In genomic region chr10:21097926-21098355, GRCh38 we compare ENCODE assay signal across 16 cellular contexts.
A peak's percentile ranks its signal among the peaks of the same experiment; 100 is the strongest.
DNase-seq lines count a peak whose midpoint lies in the region; ATAC-seq and TF ChIP-seq lines count a peak whose summit lies in the region.
"Had no signal": no experiment of that assay in that cellular context is flagged by ENCODE, and none has a peak within 500 bp of the region (broad histone marks: within the 10 kb centered on the region; RNA-seq: fewer than 3 reads in every experiment).

No MANE protein-coding gene starts in this region.

- H3K27me3 ChIP-seq in SJSA1 (replicated peaks) (no peaks in the 10 kb centered on the region), neural progenitor cell (no peaks in the 10 kb centered on the region), osteoblast (ENCODE audit: insufficient read depth, low read length) (no peaks in the 10 kb centered on the region)
- H3K27me3 ChIP-seq: BLaER1 had no signal

- no peak overlapping the region for H3K9ac ChIP-seq in neural progenitor cell
- H3K9ac ChIP-seq: BLaER1 had no signal

- TF ChIP-seq CTCF in chondrocyte (IDR thresholded peaks at IDR 0.05) (no peak), neural progenitor cell (IDR thresholded peaks at IDR 0.05) (no peak), osteoblast (IDR thresholded peaks at IDR 0.05; ENCODE audit: extremely low read depth, low read depth, low read length) (no peak)

- H3K4me3 ChIP-seq in SJSA1 = no peak overlapping the region
- no peak overlapping the region for H3K4me3 ChIP-seq in neural progenitor cell
- no peak overlapping the region for H3K4me3 ChIP-seq in osteoblast (ENCODE audit: insufficient read depth, low read length)
- H3K4me3 ChIP-seq: BLaER1, HAP-1 had no signal

- peak; percentile 7 for DNase-seq in H4 (ENCODE audit: low spot score)
- DNase-seq in SJSA1 (ENCODE audit: low read depth in 1 of 2, low spot score in 2 of 2) = no peak
- DNase-seq in chondrocyte (ENCODE audit: low spot score) = no peak
- no peak for DNase-seq in neural progenitor cell (ENCODE audit: low spot score)
- DNase-seq in NCI-H446 treated with DMSO at 0.1 percent for 48 hours (lab: John Stamatoyannopoulos, UW) = no peak
- no peak for DNase-seq in osteoblast (ENCODE audit: insufficient read length, low spot score, missing footprints)
- DNase-seq: DMS153, NCI-H1436 treated with DMSO at 0.1 percent for 48 hours, NCI-H2081 treated with DMSO at 0.1 percent for 48 hours, NCI-H345, NCI-H748 treated with DMSO at 0.1 percent for 48 hours, SIG-M5, SW 1271 had no signal

- no peak overlapping the region for H3K4me3 Mint-ChIP-seq in chondrocyte (ENCODE audit: unreplicated experiment)
- H3K4me3 Mint-ChIP-seq in neural progenitor cell = no peak overlapping the region

- H3K4me1 Mint-ChIP-seq in chondrocyte (ENCODE audit: low read depth) = peaks cover 19% of the 10 kb centered on the region
- peaks cover 64% of the 10 kb centered on the region for H3K4me1 Mint-ChIP-seq in neural progenitor cell

- H3K27me3 Mint-ChIP-seq in chondrocyte (ENCODE audit: low read depth) (no peaks in the 10 kb centered on the region), neural progenitor cell (ENCODE audit: insufficient read depth, low read depth) (no peaks in the 10 kb centered on the region)

- H3F3A ChIP-seq in neural progenitor cell (ENCODE audit: low read depth) = peaks cover 26% of the 10 kb centered on the region

- H3K36me3 Mint-ChIP-seq in chondrocyte (ENCODE audit: low read depth) = no peaks in the 10 kb centered on the region
- peaks cover 15% of the 10 kb centered on the region for H3K36me3 Mint-ChIP-seq in neural progenitor cell

- H3K27ac ChIP-seq in SJSA1 = peak overlapping the region; percentile 80
- no peak overlapping the region for H3K27ac ChIP-seq in neural progenitor cell
- H3K27ac ChIP-seq in osteoblast (ENCODE audit: low read depth, low read length) = no peak overlapping the region
- H3K27ac ChIP-seq: BLaER1 had no signal

- H3K79me2 ChIP-seq in neural progenitor cell (ENCODE audit: low read depth) (peaks cover 47% of the 10 kb centered on the region), osteoblast (ENCODE audit: insufficient read depth, low read length) (no peaks in the 10 kb centered on the region)

- H3K4me1 ChIP-seq in SJSA1 (replicated peaks) (peaks cover 19% of the 10 kb centered on the region), neural progenitor cell (peaks cover 28% of the 10 kb centered on the region), osteoblast (ENCODE audit: insufficient read depth, low read length) (no peaks in the 10 kb centered on the region)
- H3K4me1 ChIP-seq: HAP-1 had no signal

- no peak overlapping the region for H2AFZ ChIP-seq in neural progenitor cell (replicated peaks)
- H2AFZ ChIP-seq in osteoblast (ENCODE audit: low read length) = no peak overlapping the region

- H3K27ac Mint-ChIP-seq in chondrocyte (ENCODE audit: unreplicated experiment) (peak overlapping the region; percentile 67), neural progenitor cell (peak overlapping the region; percentile 28)

- no peak for ATAC-seq in GM18858 (IDR thresholded peaks at IDR 0.05; ENCODE audit: unreplicated experiment)

- no peaks in the 10 kb centered on the region for H3K9me3 ChIP-seq in SJSA1 (replicated peaks)
- H3K9me3 ChIP-seq in neural progenitor cell (ENCODE audit: low read depth) = no peaks in the 10 kb centered on the region
- no peaks in the 10 kb centered on the region for H3K9me3 ChIP-seq in osteoblast (ENCODE audit: low read depth, low read length)
- H3K9me3 ChIP-seq: BLaER1, HAP-1 had no signal

- H3K9me3 Mint-ChIP-seq in chondrocyte (ENCODE audit: low read depth) (no peaks in the 10 kb centered on the region), neural progenitor cell (peaks cover 6% of the 10 kb centered on the region)

- H3K36me3 ChIP-seq in SJSA1 (no peaks in the 10 kb centered on the region), neural progenitor cell (no peaks in the 10 kb centered on the region), osteoblast (ENCODE audit: insufficient read depth, low read length) (no peaks in the 10 kb centered on the region)
- H3K36me3 ChIP-seq: BLaER1, HAP-1 had no signal

- H3K4me2 ChIP-seq in neural progenitor cell = no peak overlapping the region
- H3K4me2 ChIP-seq in osteoblast (ENCODE audit: insufficient read depth, low read length) = no peak overlapping the region

- no peaks in the 10 kb centered on the region for H4K20me1 ChIP-seq in neural progenitor cell (ENCODE audit: low read depth)
- H4K20me1 ChIP-seq in osteoblast (ENCODE audit: insufficient read depth, low read length) = no peaks in the 10 kb centered on the region
- H4K20me1 ChIP-seq: BLaER1 had no signal
